In genomic region chr11:86955674-86956522, GRCh38 we compare ENCODE assay signal across 1 cellular context.
A peak's percentile ranks its signal among the peaks of the same experiment; 100 is the strongest.
TF ChIP-seq lines count a peak whose summit lies in the region.

No MANE protein-coding gene starts in this region.

TF ChIP-seq in HepG2, 621 proteins besides CTCF, POLR2A, EP300 and RAD21 (continued from another document and continues in another):
- TF ChIP-seq GMEB2 (CRISPR knock-in tag; IDR thresholded peaks at IDR 0.05; ENCODE audit: low read depth) (no peak), ZNF292 (CRISPR knock-in tag; IDR thresholded peaks at IDR 0.05; ENCODE audit: borderline replicate concordance, low read depth) (no peak), LCORL (IDR thresholded peaks at IDR 0.05) (no peak), LCORL (CRISPR knock-in tag; IDR thresholded peaks at IDR 0.05) (peak; percentile 86), U2AF1 (optimal IDR thresholded peaks at IDR 0.05; ENCODE audit: low read depth, low read length) (no peak), IKZF1 (IDR thresholded peaks at IDR 0.05) (no peak), CEBPG (CRISPR knock-in tag; IDR thresholded peaks at IDR 0.05) (peak; percentile 74), CHCHD3 (CRISPR knock-in tag; IDR thresholded peaks at IDR 0.05) (0 out of 2 replicates have a peak, but pooled peaks have one; percentile 50), ZNF766 (CRISPR knock-in tag; IDR thresholded peaks at IDR 0.05; ENCODE audit: borderline replicate concordance) (no peak), ZNF256 (CRISPR knock-in tag; conservative IDR thresholded peaks at IDR 0.05) (peak; percentile 49; the same call in 1 of the 2 replicates), HNF1B (CRISPR knock-in tag; IDR thresholded peaks at IDR 0.05) (peak; percentile 76), ZNF75D (CRISPR knock-in tag; IDR thresholded peaks at IDR 0.05; ENCODE audit: borderline replicate concordance) (no peak), NAIF1 (CRISPR knock-in tag; IDR thresholded peaks at IDR 0.05; ENCODE audit: borderline replicate concordance) (no peak), ZNF879 (CRISPR knock-in tag; IDR thresholded peaks at IDR 0.05) (0 out of 2 replicates have a peak, but pooled peaks have one; percentile 22), ATF3 (CRISPR knock-in tag; IDR thresholded peaks at IDR 0.05) (no peak), ZNF136 (CRISPR knock-in tag; IDR thresholded peaks at IDR 0.05; ENCODE audit: low read depth) (0 out of 2 replicates have a peak, but pooled peaks have one; percentile 79), ZNF530 (CRISPR knock-in tag; IDR thresholded peaks at IDR 0.05; ENCODE audit: low read depth) (no peak), ZBTB3 (CRISPR knock-in tag; IDR thresholded peaks at IDR 0.05; ENCODE audit: borderline replicate concordance, low read depth) (no peak), FOXK1 (CRISPR knock-in tag; IDR thresholded peaks at IDR 0.05; ENCODE audit: borderline replicate concordance, low read depth) (peak; percentile 50; the same call in 1 of the 2 replicates), ZNF446 (CRISPR knock-in tag; IDR thresholded peaks at IDR 0.05) (no peak), NFE2 (CRISPR knock-in tag; IDR thresholded peaks at IDR 0.05) (no peak), ZNF468 (CRISPR knock-in tag; IDR thresholded peaks at IDR 0.05) (no peak), ZNF431 (CRISPR knock-in tag; IDR thresholded peaks at IDR 0.05; ENCODE audit: borderline replicate concordance, low read depth) (no peak; the same call in 1 of the 2 replicates), ZNF646 (CRISPR knock-in tag; IDR thresholded peaks at IDR 0.05) (no peak), ZNF513 (CRISPR knock-in tag; conservative IDR thresholded peaks at IDR 0.05) (no peak), TOPORS (CRISPR knock-in tag; IDR thresholded peaks at IDR 0.05) (peak; percentile 46; the same call in 1 of the 2 replicates), ERF (CRISPR knock-in tag; IDR thresholded peaks at IDR 0.05) (peak; percentile 40; the same call in 1 of the 2 replicates), ZNF737 (CRISPR knock-in tag; IDR thresholded peaks at IDR 0.05; ENCODE audit: borderline replicate concordance) (no peak; the same call in 1 of the 2 replicates), MTF2 (CRISPR knock-in tag; IDR thresholded peaks at IDR 0.05; ENCODE audit: borderline replicate concordance) (no peak), ARNT (IDR thresholded peaks at IDR 0.05) (no peak), ZNF574 (CRISPR knock-in tag; IDR thresholded peaks at IDR 0.05) (peak; percentile 48; the same call in 1 of the 2 replicates), ZNF225 (CRISPR knock-in tag; IDR thresholded peaks at IDR 0.05) (peak; percentile 7; the same call in 1 of the 2 replicates), MED1 (CRISPR knock-in tag; IDR thresholded peaks at IDR 0.05) (peak; percentile 61), FOXM1 (CRISPR knock-in tag; IDR thresholded peaks at IDR 0.05) (no peak), MED8 (CRISPR knock-in tag; IDR thresholded peaks at IDR 0.05; ENCODE audit: insufficient replicate concordance) (peak; percentile 7), NR2F2 (IDR thresholded peaks at IDR 0.05; ENCODE audit: borderline replicate concordance, low read depth) (no peak), SALL2 (CRISPR knock-in tag; IDR thresholded peaks at IDR 0.05) (peak; percentile 47; the same call in 1 of the 2 replicates), ETS1 (CRISPR knock-in tag; IDR thresholded peaks at IDR 0.05) (no peak), GRHL1 (CRISPR knock-in tag; conservative IDR thresholded peaks at IDR 0.05) (no peak), ZNF572 (CRISPR knock-in tag; IDR thresholded peaks at IDR 0.05) (no peak), ZFP82 (CRISPR knock-in tag; IDR thresholded peaks at IDR 0.05; ENCODE audit: borderline replicate concordance) (no peak), FOXK2 (IDR thresholded peaks at IDR 0.05) (no peak), SRY (CRISPR knock-in tag; IDR thresholded peaks at IDR 0.05) (no peak), GATAD2A (CRISPR knock-in tag; IDR thresholded peaks at IDR 0.05) (peak; percentile 40), CCAR2 (optimal IDR thresholded peaks at IDR 0.05; ENCODE audit: low read depth, low read length) (no peak), ZFP36L2 (CRISPR knock-in tag; IDR thresholded peaks at IDR 0.05) (no peak), ZNF891 (CRISPR knock-in tag; IDR thresholded peaks at IDR 0.05) (no peak), NR1H2 (CRISPR knock-in tag; IDR thresholded peaks at IDR 0.05; ENCODE audit: borderline replicate concordance, low read depth) (no peak), ZGPAT (CRISPR knock-in tag; IDR thresholded peaks at IDR 0.05) (peak; percentile 71), EHMT2 (IDR thresholded peaks at IDR 0.05; ENCODE audit: borderline replicate concordance, low read depth, low read length) (no peak), ZFAT (CRISPR knock-in tag; conservative IDR thresholded peaks at IDR 0.05) (no peak)
